Comparison of ENCODE assay signal across 23 cellular contexts in the genomic region with DNA sequence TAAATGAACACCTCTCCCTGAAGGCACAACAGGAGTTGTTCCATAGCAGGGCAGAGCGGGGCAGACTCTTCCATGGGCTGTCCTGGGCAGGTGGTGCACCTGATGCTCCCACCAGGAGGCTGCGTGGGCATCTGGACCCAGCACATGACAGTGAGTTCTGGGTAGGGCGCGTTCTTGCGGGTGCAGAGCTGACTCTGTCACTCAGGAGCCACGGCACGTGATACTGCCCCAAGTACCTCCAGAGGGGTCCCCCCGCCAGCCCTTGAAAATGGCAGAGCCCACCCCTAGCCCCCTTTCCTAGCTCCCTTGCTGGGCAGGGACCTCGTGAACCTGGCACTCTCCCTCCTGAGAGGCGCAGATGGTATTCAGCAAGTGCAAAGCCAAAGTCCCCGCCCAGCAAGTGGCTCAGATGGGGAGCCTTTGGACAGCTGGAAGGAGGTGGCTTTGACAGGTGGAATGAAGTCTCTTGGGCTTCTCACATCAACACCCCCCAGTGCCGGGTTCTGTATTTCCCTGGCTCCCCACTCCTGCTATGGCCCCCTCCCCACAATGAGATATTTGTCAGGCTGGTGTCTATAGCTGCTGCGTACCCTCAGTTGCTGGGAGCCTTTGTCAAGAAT.
DNase-seq lines count a peak whose midpoint lies in the region; ATAC-seq, FAIRE-seq and TF ChIP-seq lines count a peak whose summit lies in the region.
"Had no signal": no experiment of that assay in that cellular context is flagged by ENCODE, and none has a peak within 500 bp of the region (broad histone marks: within the 10 kb centered on the region; RNA-seq: fewer than 3 reads in every experiment).

No MANE protein-coding gene starts in this region.

- BruUV-seq in HepG2 (replicated peaks; lab: Mats Ljungman, UMichigan) = no TSS peak

- H3K27me3 ChIP-seq in right lobe of liver = no peaks in the 10 kb centered on the region
- H3K27me3 ChIP-seq in HepG2 (ENCODE audit: control insufficient read depth in 1 of 2, insufficient read depth in 2 of 2, low read length in 2 of 2) = peaks cover 0 to 2% of the 10 kb centered on the region in 2 experiments; a peak in 2 of 5 replicates
- no peaks in the 10 kb centered on the region for H3K27me3 ChIP-seq in RWPE2 (ENCODE audit: insufficient read depth, poor library complexity, severe bottlenecking)
- no peaks in the 10 kb centered on the region for H3K27me3 ChIP-seq in neuronal stem cell (ENCODE audit: control insufficient read depth in 3 of 3, insufficient read depth in 3 of 3, low read depth in 1 of 3, low read length in 3 of 3)

- TF ChIP-seq CTCF in right lobe of liver (IDR thresholded peaks at IDR 0.05) = no peak
- no peak for TF ChIP-seq CTCF in HepG2 (CRISPR knock-in tag; IDR thresholded peaks at IDR 0.05)
- TF ChIP-seq CTCF in RWPE2 (IDR thresholded peaks at IDR 0.05; ENCODE audit: poor library complexity, severe bottlenecking) = no peak

- TF ChIP-seq EP300 in HepG2 (IDR thresholded peaks at IDR 0.05; ENCODE audit: low read depth in 2 of 2, low read length in 2 of 2) = no peak
- TF ChIP-seq EP300 in HepG2 (CRISPR knock-in tag; IDR thresholded peaks at IDR 0.05; ENCODE audit: borderline replicate concordance) = no peak

- H3K23ac ChIP-seq in neuronal stem cell (ENCODE audit: low read depth, low read length, poor library complexity) = no peak overlapping the region

- no peak overlapping the region for H3K9ac ChIP-seq in HepG2 (ENCODE audit: insufficient read depth, low read depth, low read length)
- H3K9ac ChIP-seq in neuronal stem cell (ENCODE audit: low read depth, low read length, poor library complexity) = no peak overlapping the region

- FAIRE-seq in HepG2 (lab: Jason Lieb, UNC) = no peak
- FAIRE-seq: GM19239, TTC549 had no signal

- TF ChIP-seq RAD21 in HepG2 (CRISPR knock-in tag; IDR thresholded peaks at IDR 0.05) = no peak

- H3K9me3 ChIP-seq in right lobe of liver (no peaks in the 10 kb centered on the region), HepG2 (ENCODE audit: low read length) (no peaks in the 10 kb centered on the region), RWPE2 (ENCODE audit: severe bottlenecking) (no peaks in the 10 kb centered on the region), neuronal stem cell (replicated peaks in 1 of 2; ENCODE audit: control insufficient read depth in 2 of 2, insufficient read depth in 1 of 2, low read depth in 1 of 2, low read length in 2 of 2) (no peaks in the 10 kb centered on the region)
- H3K9me3 ChIP-seq: thoracic aorta had no signal

- H2BK120ac ChIP-seq in neuronal stem cell (ENCODE audit: low read depth, low read length) = no peak overlapping the region

- POLR2A ChIA-PET in HepG2 (lab: Yijun Ruan, JAX) = no interaction called here

- H3K79me1 ChIP-seq in neuronal stem cell (ENCODE audit: low read depth, low read length) = no peaks in the 10 kb centered on the region

- CTCF ChIA-PET in HepG2 (lab: Yijun Ruan, JAX; ENCODE audit: low intra/inter-chr PET ratio, low total read pairs) = no interaction called here

- no peak overlapping the region for H2BK12ac ChIP-seq in neuronal stem cell (ENCODE audit: low read length)

- H3K79me2 ChIP-seq in HepG2 (ENCODE audit: insufficient read depth, low read length) = no peaks in the 10 kb centered on the region

- H2AFZ ChIP-seq in HepG2 (ENCODE audit: low read length) = no peak overlapping the region
- H2AFZ ChIP-seq in neuronal stem cell (ENCODE audit: low read length) = no peak overlapping the region

- no peak overlapping the region for H3K4ac ChIP-seq in neuronal stem cell (ENCODE audit: low read length)

- no peak overlapping the region for H3K27ac ChIP-seq in right lobe of liver
- no peak overlapping the region for H3K27ac ChIP-seq in HepG2 (ENCODE audit: extremely low read length, insufficient read depth, low read length)
- no peak overlapping the region for H3K27ac ChIP-seq in RWPE2 (ENCODE audit: poor library complexity, severe bottlenecking)
- H3K27ac ChIP-seq in neuronal stem cell (replicated peaks; ENCODE audit: low read length) = no peak overlapping the region
- H3K27ac ChIP-seq: thoracic aorta had no signal

- H2BK5ac ChIP-seq in neuronal stem cell (ENCODE audit: low read length) = no peak overlapping the region

- H3K36me3 ChIP-seq in right lobe of liver = no peaks in the 10 kb centered on the region
- H3K36me3 ChIP-seq in HepG2 (replicated peaks in 1 of 2; ENCODE audit: control insufficient read depth in 1 of 2, insufficient read depth in 2 of 2, low read length in 2 of 2) = no peaks in the 10 kb centered on the region
- no peaks in the 10 kb centered on the region for H3K36me3 ChIP-seq in RWPE2 (ENCODE audit: low read depth)
- H3K36me3 ChIP-seq in neuronal stem cell (replicated peaks in 1 of 2; ENCODE audit: control insufficient read depth in 2 of 2, insufficient read depth in 2 of 2, low read length in 2 of 2) = no peaks in the 10 kb centered on the region
- H3K36me3 ChIP-seq: thoracic aorta had no signal

- intact Hi-C loops in right lobe of liver (cut with DNase I) (no loop called here), HepG2 (cut with micrococcal nuclease; ENCODE audit: unreplicated experiment) (no loop called here)

- WGBS in right lobe of liver (ENCODE audit: insufficient coverage, low coverage, low lambda C conversion rate, missing lambda C conversion rate) = 60% methylated on average over 2 of the region's 13 CpGs
- 40% methylated on average over 2 of the region's 13 CpGs for WGBS in HepG2 (ENCODE audit: low lambda C conversion rate)
- no CpG with 5 or more reads among the region's 13 CpGs for WGBS in neuronal stem cell (ENCODE audit: extremely low coverage in 2 of 2, insufficient read length in 2 of 2, insufficient replicate concordance in 1 of 2), 2 donors

- H4K91ac ChIP-seq in neuronal stem cell (ENCODE audit: low read depth, low read length, poor library complexity) = peak overlapping the region; percentile 39

- H2AK5ac ChIP-seq in neuronal stem cell (ENCODE audit: low read depth, low read length) = no peak overlapping the region

- in situ Hi-C loops in HepG2 (cut with HindIII; ENCODE audit: extremely low pct_ligation_motif_present, low pct_unique_long_range_greater_than_20kb) = no loop called here

- peak overlapping the region; percentile 84 for H3K14ac ChIP-seq in neuronal stem cell (ENCODE audit: low read length)

- H3K18ac ChIP-seq in neuronal stem cell (ENCODE audit: low read length) = peak overlapping the region; percentile 41

- H3K4me2 ChIP-seq in HepG2 (ENCODE audit: low read depth, low read length) = no peak overlapping the region
- no peak overlapping the region for H3K4me2 ChIP-seq in neuronal stem cell (ENCODE audit: insufficient read depth, low read length, poor library complexity, severe bottlenecking)

- DNase-seq in right lobe of liver (peak in 2 of 3 donors; percentile 40 to 54), HepG2 (ENCODE audit: low spot score) (no peak), RWPE2 (ENCODE audit: low spot score) (peak; percentile 70), neuronal stem cell (ENCODE audit: low spot score) (no peak), NCI-H2227 (lab: John Stamatoyannopoulos, UW; ENCODE audit: unreplicated experiment) (no peak)
- DNase-seq: activated CD4-positive, alpha-beta T cell treated with anti-CD3 and anti-CD28 coated beads for 1 hour; CD4-positive, CD25-positive, alpha-beta regulatory T cell; effector CD4-positive, alpha-beta T cell; HFFc6; mesenchymal stem cell; naive B cell; NCI-H1048; NCI-H2029 treated with DMSO at 0.1 percent for 48 hours; NK-92 treated with Interleukin-12 subunit alpha and Interleukin-12 subunit beta, amount 100 ng/mL, for 24 hours; retina; stimulated activated CD4-positive, alpha-beta T cell treated with anti-CD3 and anti-CD28 coated beads, Interleukin-4, amount 100 ng/mL, for 24 hours; stimulated activated naive CD4-positive, alpha-beta T cell had no signal

- no peaks in the 10 kb centered on the region for H4K20me1 ChIP-seq in HepG2 (ENCODE audit: insufficient read depth, low read length)

- H3K4me1 ChIP-seq in right lobe of liver (no peaks in the 10 kb centered on the region), HepG2 (ENCODE audit: insufficient read depth, low read length) (peaks cover 7% of the 10 kb centered on the region; the same call in 1 of the 2 replicates), RWPE2 (ENCODE audit: insufficient read depth, poor library complexity, severe bottlenecking) (no peaks in the 10 kb centered on the region), neuronal stem cell (ENCODE audit: control insufficient read depth in 2 of 2, insufficient read depth in 1 of 2, low read depth in 1 of 2, low read length in 2 of 2) (no peaks in the 10 kb centered on the region)

- no peak overlapping the region for H3K4me3 ChIP-seq in right lobe of liver
- no peak overlapping the region for H3K4me3 ChIP-seq in HepG2 (replicated peaks in 1 of 3; ENCODE audit: insufficient read depth in 1 of 3, low read depth in 2 of 3, low read length in 3 of 3)
- H3K4me3 ChIP-seq in RWPE2 (ENCODE audit: severe bottlenecking) = no peak overlapping the region
- H3K4me3 ChIP-seq in neuronal stem cell (ENCODE audit: low read length in 2 of 2) = no peak overlapping the region
- H3K4me3 ChIP-seq: thoracic aorta had no signal

- TF ChIP-seq POLR2A in right lobe of liver (IDR thresholded peaks at IDR 0.05) (no peak), HepG2 (IDR thresholded peaks at IDR 0.05; ENCODE audit: insufficient read depth in 1 of 2, low read depth in 2 of 2, low read length in 2 of 2) (no peak)

- no peak overlapping the region for H4K8ac ChIP-seq in neuronal stem cell (ENCODE audit: low read depth, low read length)

- ATAC-seq in right lobe of liver (no peak), HepG2 (no peak), RWPE2 (ENCODE audit: low read depth) (no peak), GM18873 (IDR thresholded peaks at IDR 0.05; ENCODE audit: low FRiP score, unreplicated experiment) (no peak), GM19395 (IDR thresholded peaks at IDR 0.05; ENCODE audit: unreplicated experiment) (no peak)
- ATAC-seq: activated T-helper 17 cell treated with anti-CD3 and anti-CD28 coated beads, Interleukin-2, amount 50 U/mL, for 72 hours had no signal

- no peak overlapping the region for H2BK15ac ChIP-seq in neuronal stem cell (ENCODE audit: low read length)

TF ChIP-seq in HepG2, 621 proteins besides CTCF, POLR2A, EP300 and RAD21 (continues in another document):
- TF ChIP-seq ZNF563 (CRISPR knock-in tag; IDR thresholded peaks at IDR 0.05) (no peak), EED (CRISPR knock-in tag; IDR thresholded peaks at IDR 0.05) (no peak), TEAD2 (CRISPR knock-in tag; IDR thresholded peaks at IDR 0.05) (no peak)
- TF ChIP-seq, protein P1, sequence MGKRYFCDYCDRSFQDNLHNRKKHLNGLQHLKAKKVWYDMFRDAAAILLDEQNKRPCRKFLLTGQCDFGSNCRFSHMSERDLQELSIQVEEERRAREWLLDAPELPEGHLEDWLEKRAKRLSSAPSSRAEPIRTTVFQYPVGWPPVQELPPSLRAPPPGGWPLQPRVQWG (CRISPR knock-in tag; IDR thresholded peaks at IDR 0.05; ENCODE audit: borderline replicate concordance, low read depth) = no peak

Comparison
In these comparisons a context has a peak if more than half of its experiments do, and no peak if none do; other contexts are left out.
1. DNase-seq: peak in right lobe of liver (2 of 3) and RWPE2 (single experiment); none in HepG2 (single experiment), neuronal stem cell (single experiment) and NCI-H2227 (single experiment).